1 cellular context compared by ENCODE assay signal in the genomic region with DNA sequence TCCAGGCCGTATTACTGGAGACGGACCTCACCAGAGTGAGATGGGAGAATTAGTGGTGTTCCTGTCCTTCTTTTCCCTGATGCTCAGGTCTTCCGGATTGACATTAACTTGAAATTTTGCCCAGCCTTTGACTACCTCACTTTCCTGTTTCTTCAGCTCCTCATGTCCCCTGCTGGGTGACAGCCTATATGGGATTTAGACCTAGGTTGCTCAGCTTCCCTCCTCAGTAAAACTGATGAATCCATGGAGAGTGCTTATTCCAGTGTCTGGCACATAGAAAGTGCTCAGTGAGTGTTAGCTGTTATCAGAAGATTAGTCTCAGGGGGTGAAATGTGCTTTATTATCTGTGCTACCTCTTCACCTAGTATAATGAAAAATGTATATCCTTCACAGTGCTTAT.
TF ChIP-seq lines count a peak whose summit lies in the region.

No MANE protein-coding gene starts in this region.

TF ChIP-seq in A549, 52 proteins besides CTCF, POLR2A, EP300 and RAD21 (continued from another document):
- no peak for TF ChIP-seq POLR2AphosphoS2 (conservative IDR thresholded peaks at IDR 0.05; ENCODE audit: low read length)
- TF ChIP-seq, protein P1, sequence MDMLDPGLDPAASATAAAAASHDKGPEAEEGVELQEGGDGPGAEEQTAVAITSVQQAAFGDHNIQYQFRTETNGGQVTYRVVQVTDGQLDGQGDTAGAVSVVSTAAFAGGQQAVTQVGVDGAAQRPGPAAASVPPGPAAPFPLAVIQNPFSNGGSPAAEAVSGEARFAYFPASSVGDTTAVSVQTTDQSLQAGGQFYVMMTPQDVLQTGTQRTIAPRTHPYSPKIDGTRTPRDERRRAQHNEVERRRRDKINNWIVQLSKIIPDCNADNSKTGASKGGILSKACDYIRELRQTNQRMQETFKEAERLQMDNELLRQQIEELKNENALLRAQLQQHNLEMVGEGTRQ (IDR thresholded peaks at IDR 0.05), result no peak
- TF ChIP-seq ESRRA (IDR thresholded peaks at IDR 0.05; ENCODE audit: borderline replicate concordance, low read length), result no peak
- TF ChIP-seq NFE2L2 (conservative IDR thresholded peaks at IDR 0.05; ENCODE audit: low read length), result no peak
- no peak for TF ChIP-seq KDM5A (IDR thresholded peaks at IDR 0.05)
